Comparison of ENCODE assay signal across 9 cellular contexts in the genomic region with DNA sequence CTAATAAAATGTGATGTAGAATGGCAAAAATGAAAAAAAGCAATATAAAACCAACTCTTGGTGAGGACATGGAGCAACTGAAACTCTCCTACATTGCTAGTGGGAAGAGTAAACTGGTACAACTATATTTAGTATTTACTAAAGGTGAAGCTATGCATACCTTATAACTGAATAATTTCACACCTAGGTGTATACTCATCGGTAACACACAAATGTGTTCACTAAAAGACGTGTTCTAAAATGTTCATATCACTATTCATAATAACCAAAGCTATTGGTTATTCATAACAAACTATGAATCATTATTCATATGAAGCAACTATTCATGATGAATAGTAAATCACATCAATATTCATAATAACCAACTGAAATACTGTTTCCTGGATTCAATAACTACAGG.
"Had no signal": no experiment of that assay in that cellular context is flagged by ENCODE, and none has a peak within 500 bp of the region (broad histone marks: within the 10 kb centered on the region; RNA-seq: fewer than 3 reads in every experiment).

No MANE protein-coding gene starts in this region.

- ATAC-seq: GM23338, HepG2 had no signal

- H3K4me2 ChIP-seq: GM23338, KMS-11 had no signal

- H3K4me3 ChIP-seq: GM23338 had no signal

- FAIRE-seq: H1, H54, HepG2 had no signal

- DNase-seq: H9, HCEC 1CT, KBM-7 had no signal

- H3K27ac ChIP-seq: HL-60, KMS-11 had no signal
